In genomic region chr19:2426661-2427322, GRCh38 we compare ENCODE assay signal across 8 cellular contexts. TPM values are rescaled to one million over a fixed set of nuclear protein-coding genes. Genes with fewer than 3 reads are reported as not detected.
DNase-seq lines count a peak whose midpoint lies in the region; ATAC-seq, FAIRE-seq and TF ChIP-seq lines count a peak whose summit lies in the region.

No MANE protein-coding gene starts in this region.

- peak overlapping the region; percentile 89 for H3K27ac Mint-ChIP-seq in activated CD8-positive, alpha-beta memory T cell treated with anti-CD3 and anti-CD28 coated beads, Interleukin-2, amount 10 ng/mL, durations not matched to agents 7 days and 5 days

- no peaks in the 10 kb centered on the region for H3K27me3 ChIP-seq in PC-9 (ENCODE audit: insufficient read depth, low read depth)
- no peaks in the 10 kb centered on the region for H3K27me3 ChIP-seq in iPS DF 6.9 (ENCODE audit: control insufficient read depth, insufficient read depth, low read length)
- no peaks in the 10 kb centered on the region for H3K27me3 ChIP-seq in small intestine (ENCODE audit: control insufficient read depth in 2 of 2, insufficient read depth in 2 of 2, low read length in 2 of 2)

- BruUV-seq in PC-9 (replicated peaks; lab: Mats Ljungman, UMichigan), result TSS peak; percentile 43

- POLR2A ChIA-PET in PC-9 (lab: Charles Lee; ENCODE audit: unreplicated experiment), result no interaction called here

- peak overlapping the region; percentile 88; the same call in 1 of the 2 replicates for H2AFZ ChIP-seq in PC-9

- peaks cover 20% of the 10 kb centered on the region for H3K79me2 ChIP-seq in PC-9 (ENCODE audit: low read depth)

- peak overlapping the region; percentile 85 for H3K4me3 Mint-ChIP-seq in activated CD8-positive, alpha-beta memory T cell treated with anti-CD3 and anti-CD28 coated beads, Interleukin-2, amount 10 ng/mL, durations not matched to agents 7 days and 5 days

- no peaks in the 10 kb centered on the region for H3K9me2 ChIP-seq in PC-9 (ENCODE audit: insufficient read depth)

- peak; percentile 65 for DNase-seq in activated CD8-positive, alpha-beta memory T cell treated with anti-CD3 and anti-CD28 coated beads, Interleukin-2, amount 10 ng/mL, durations not matched to agents 7 days and 5 days
- no peak for DNase-seq in activated CD8-positive, alpha-beta memory T cell treated with anti-CD3 and anti-CD28 coated beads for 24 hours
- DNase-seq in PC-9 (peak in 1 of 2 experiments; percentile 39), astrocyte of the cerebellum (ENCODE audit: low read depth) (no peak), iPS DF 6.9 (ENCODE audit: low read depth, low spot score) (no peak), small intestine (peak; percentile 40), dedifferentiated amniotic fluid mesenchymal stem cell (ENCODE audit: extremely low spot score) (no peak)

- H3K9me3 ChIP-seq in PC-9 (ENCODE audit: insufficient read depth, low read depth) (no peaks in the 10 kb centered on the region), iPS DF 6.9 (ENCODE audit: control insufficient read depth, insufficient read depth, low read length) (no peaks in the 10 kb centered on the region), small intestine (ENCODE audit: control insufficient read depth, low read depth) (no peaks in the 10 kb centered on the region)

- no peak for FAIRE-seq in small intestine (lab: Jason Lieb, UNC)

- in situ Hi-C loops in astrocyte of the cerebellum (cut with HindIII; ENCODE audit: low sequenced_read_pairs), result no loop called here

- no CpG with 5 or more reads among the region's 53 CpGs for WGBS in iPS DF 6.9 (ENCODE audit: insufficient coverage, insufficient read length)
- 1 to 2% (median 1%) methylated on average over 46 to 53 of the region's 53 CpGs for WGBS in small intestine, 3 donors

- no peak for TF ChIP-seq CTCF in PC-9 (conservative IDR thresholded peaks at IDR 0.05)
- TF ChIP-seq CTCF in astrocyte of the cerebellum (IDR thresholded peaks at IDR 0.05; ENCODE audit: low read depth, low read length, missing control alignments), result no peak

- peaks cover 16% of the 10 kb centered on the region for H4K20me1 ChIP-seq in PC-9 (ENCODE audit: insufficient read depth)

- no peaks in the 10 kb centered on the region for H3K27me3 Mint-ChIP-seq in activated CD8-positive, alpha-beta memory T cell treated with anti-CD3 and anti-CD28 coated beads, Interleukin-2, amount 10 ng/mL, durations not matched to agents 7 days and 5 days

- peak; percentile 29 for ATAC-seq in activated CD8-positive, alpha-beta memory T cell treated with anti-CD3 and anti-CD28 coated beads, Interleukin-2, amount 10 ng/mL, durations not matched to agents 7 days and 5 days
- ATAC-seq in HG03103 (IDR thresholded peaks at IDR 0.05; ENCODE audit: low read depth, unreplicated experiment), result peak; percentile 13

- H3K4me3 ChIP-seq in PC-9 (peak overlapping the region; percentile 95), astrocyte of the cerebellum (ENCODE audit: low read depth, low read length) (peak overlapping the region; percentile 91), iPS DF 6.9 (ENCODE audit: low read length) (peak overlapping the region; percentile 85), small intestine (ENCODE audit: low read depth in 1 of 2, low read length in 2 of 2) (peak overlapping the region; percentile 69 to 74)

- peaks cover 18% of the 10 kb centered on the region for H3K36me3 Mint-ChIP-seq in activated CD8-positive, alpha-beta memory T cell treated with anti-CD3 and anti-CD28 coated beads, Interleukin-2, amount 10 ng/mL, durations not matched to agents 7 days and 5 days

- H3K4me1 ChIP-seq in PC-9 (replicated peaks; ENCODE audit: insufficient read depth) (0 out of 2 replicates have a peak, but pooled peaks cover 5% of the 10 kb centered on the region), iPS DF 6.9 (ENCODE audit: control insufficient read depth, insufficient read depth, low read length) (peaks cover 12% of the 10 kb centered on the region), small intestine (ENCODE audit: control insufficient read depth in 2 of 2, insufficient read depth in 1 of 2, low read depth in 1 of 2, low read length in 1 of 2) (peaks cover 0 to 3% of the 10 kb centered on the region in 2 donors)

- intact Hi-C loops in PC-9 (cut with micrococcal nuclease; ENCODE audit: unreplicated experiment), result no loop called here

- H3K4me2 ChIP-seq in PC-9, result peak overlapping the region; percentile 88

- peak overlapping the region; percentile 71 for H3K27ac ChIP-seq in PC-9
- no peak overlapping the region for H3K27ac ChIP-seq in iPS DF 6.9 (ENCODE audit: low read length)
- peak overlapping the region in 1 of 2 donors; percentile 99 for H3K27ac ChIP-seq in small intestine (ENCODE audit: low read depth in 1 of 2, low read length in 1 of 2)

- peaks cover 12% of the 10 kb centered on the region for H3F3A ChIP-seq in PC-9 (ENCODE audit: insufficient read depth, low read depth)

- H3K4me1 Mint-ChIP-seq in activated CD8-positive, alpha-beta memory T cell treated with anti-CD3 and anti-CD28 coated beads, Interleukin-2, amount 10 ng/mL, durations not matched to agents 7 days and 5 days, result peaks cover 12% of the 10 kb centered on the region

- H3K36me3 ChIP-seq in PC-9 (ENCODE audit: low read depth) (no peaks in the 10 kb centered on the region), iPS DF 6.9 (ENCODE audit: control insufficient read depth, insufficient read depth, low read length) (peaks cover 26% of the 10 kb centered on the region), small intestine (ENCODE audit: control insufficient read depth in 2 of 2, insufficient read depth in 2 of 2, low read length in 2 of 2) (peaks cover 2 to 3% of the 10 kb centered on the region in 2 donors)

- CTCF ChIA-PET in activated CD8-positive, alpha-beta memory T cell treated with anti-CD3 and anti-CD28 coated beads, Interleukin-2, amount 10 ng/mL, durations not matched to agents 7 days and 5 days (lab: Charles Lee), result interaction anchor here (0.7 to 3.7 kb wide), 5 partner anchors 30 to 194 kb away, joined by 3 to 15 read pairs (median 6); partner anchors contain the start of gene LMNB2
- CTCF ChIA-PET in PC-9 (lab: Charles Lee), result interaction anchor here (0.6 kb wide), 2 partner anchors 81 to 608 kb away, joined by 3 to 4 read pairs; no protein-coding TSS in a partner anchor

- no peaks in the 10 kb centered on the region for H3K9me3 Mint-ChIP-seq in activated CD8-positive, alpha-beta memory T cell treated with anti-CD3 and anti-CD28 coated beads, Interleukin-2, amount 10 ng/mL, durations not matched to agents 7 days and 5 days (ENCODE audit: low read depth)

RNA-seq across cellular contexts. Expression of gene TIMM13, which starts 0.6 kb away (rescaled TPM):
- 10 to 100 TPM; 66.4 to 91.9 TPM for total RNA-seq in activated CD8-positive, alpha-beta memory T cell treated with anti-CD3 and anti-CD28 coated beads, Interleukin-2, amount 10 ng/mL, durations not matched to agents 7 days and 5 days
- total RNA-seq in PC-9 (2021), result 80.0 and 81.9 TPM in 2 replicates
- polyA plus RNA-seq in small intestine, result 100 to 1,000 TPM in 2 of 3 donors, 10 to 100 TPM in 1; 93.2 to 160 (median 107) TPM

RNA-seq across cellular contexts. Expression of gene LMNB2, which starts 30.0 kb away (rescaled TPM):
- 100 to 1,000 TPM; 123 to 128 TPM for total RNA-seq in activated CD8-positive, alpha-beta memory T cell treated with anti-CD3 and anti-CD28 coated beads, Interleukin-2, amount 10 ng/mL, durations not matched to agents 7 days and 5 days
- 109 and 114 TPM in 2 replicates for total RNA-seq in PC-9 (2021)
- polyA plus RNA-seq in small intestine, result 10 to 100 TPM in 1 of 3 donors, 1 to 10 TPM in 2; 7.3 to 69.3 (median 9.8) TPM

RNA-seq across cellular contexts. Expression of gene GADD45B, which starts 49.1 kb away (rescaled TPM):
- total RNA-seq in activated CD8-positive, alpha-beta memory T cell treated with anti-CD3 and anti-CD28 coated beads, Interleukin-2, amount 10 ng/mL, durations not matched to agents 7 days and 5 days, result 10 to 100 TPM; 63.4 to 79.4 TPM
- total RNA-seq in PC-9 (2021), result 24.7 and 35.5 TPM in 2 replicates
- 10 to 100 TPM; 12.1 to 40.4 (median 17.8) TPM for polyA plus RNA-seq in small intestine

Comparison
In these comparisons a context has a peak if more than half of its experiments do, and no peak if none do; other contexts are left out.
1. DNase-seq: peak in activated CD8-positive, alpha-beta memory T cell treated with anti-CD3 and anti-CD28 coated beads, Interleukin-2, amount 10 ng/mL, durations not matched to agents 7 days and 5 days (single experiment) and small intestine (single experiment); none in activated CD8-positive, alpha-beta memory T cell treated with anti-CD3 and anti-CD28 coated beads for 24 hours (single experiment), astrocyte of the cerebellum (single experiment), iPS DF 6.9 (single experiment) and dedifferentiated amniotic fluid mesenchymal stem cell (single experiment).
2. Peak in every context shown above with its lines, with median percentiles within 50 percentile points of each other: H3K4me3 ChIP-seq.